ENCODE assay signal across 8 cellular contexts in genomic region chr2:219386532-219387280, GRCh38. TPM values are rescaled to one million over a fixed set of nuclear protein-coding genes. Genes with fewer than 3 reads are reported as not detected.
DNase-seq lines count a peak whose midpoint lies in the region; ATAC-seq and TF ChIP-seq lines count a peak whose summit lies in the region.

No MANE protein-coding gene starts in this region.

- H3K27me3 ChIP-seq in layer of hippocampus (ENCODE audit: control insufficient read depth, insufficient read depth, low read length): no peaks in the 10 kb centered on the region
- no peaks in the 10 kb centered on the region for H3K27me3 ChIP-seq in suprapubic skin

- H3K27ac Mint-ChIP-seq in activated naive CD8-positive, alpha-beta T cell treated with anti-CD3 and anti-CD28 coated beads, Interleukin-2, amount 10 ng/mL, durations not matched to agents 7 days and 5 days: peak overlapping the region; percentile 93

- WGBS in suprapubic skin: 35% methylated on average over 19 of the region's 19 CpGs

- peaks cover 11% of the 10 kb centered on the region for H3K36me3 Mint-ChIP-seq in activated naive CD8-positive, alpha-beta T cell treated with anti-CD3 and anti-CD28 coated beads, Interleukin-2, amount 10 ng/mL, durations not matched to agents 7 days and 5 days

- no peak for TF ChIP-seq CTCF in suprapubic skin (IDR thresholded peaks at IDR 0.05)

- TF ChIP-seq EP300 in suprapubic skin (IDR thresholded peaks at IDR 0.05): no peak

- TF ChIP-seq POLR2A in suprapubic skin (IDR thresholded peaks at IDR 0.05): no peak

- no peaks in the 10 kb centered on the region for H3K27me3 Mint-ChIP-seq in activated naive CD8-positive, alpha-beta T cell treated with anti-CD3 and anti-CD28 coated beads, Interleukin-2, amount 10 ng/mL, durations not matched to agents 7 days and 5 days

- DNase-seq in activated CD4-positive, alpha-beta T cell treated with anti-CD3 and anti-CD28 coated beads for 48 hours: peak; percentile 21
- no peak for DNase-seq in activated CD4-positive, alpha-beta T cell treated with anti-CD3 and anti-CD28 coated beads, Interleukin-2, amount 50 U/mL, for 4 hours
- DNase-seq in activated naive CD8-positive, alpha-beta T cell treated with anti-CD3 and anti-CD28 coated beads, Interleukin-2, amount 10 ng/mL, durations not matched to agents 7 days and 5 days: peak; percentile 42
- DNase-seq in suprapubic skin (ENCODE audit: low spot score in 2 of 2) (peak in 1 of 2 donors; percentile 74), NCI-H1092 (lab: John Stamatoyannopoulos, UW) (no peak), NCI-H1105 (lab: John Stamatoyannopoulos, UW) (no peak)

- peaks cover 13% of the 10 kb centered on the region for H3K4me1 ChIP-seq in suprapubic skin

- no peaks in the 10 kb centered on the region for H3K9me3 ChIP-seq in suprapubic skin

- no peak for ATAC-seq in activated naive CD8-positive, alpha-beta T cell treated with anti-CD3 and anti-CD28 coated beads, Interleukin-2, amount 10 ng/mL, durations not matched to agents 7 days and 5 days (ENCODE audit: low read depth)
- no peak for ATAC-seq in HG03280 (IDR thresholded peaks at IDR 0.05; ENCODE audit: unreplicated experiment)

- H3K4me3 Mint-ChIP-seq in activated naive CD8-positive, alpha-beta T cell treated with anti-CD3 and anti-CD28 coated beads, Interleukin-2, amount 10 ng/mL, durations not matched to agents 7 days and 5 days: peak overlapping the region; percentile 89

- POLR2A ChIA-PET in activated naive CD8-positive, alpha-beta T cell treated with anti-CD3 and anti-CD28 coated beads, Interleukin-2, amount 10 ng/mL, durations not matched to agents 7 days and 5 days (lab: Charles Lee): interaction anchor here (0.7 to 3.4 kb wide), 6 partner anchors 33 to 193 kb away, joined by 3 to 13 read pairs (median 4); partner anchors contain the start of gene GMPPA

- H3K4me1 Mint-ChIP-seq in activated naive CD8-positive, alpha-beta T cell treated with anti-CD3 and anti-CD28 coated beads, Interleukin-2, amount 10 ng/mL, durations not matched to agents 7 days and 5 days: peaks cover 8% of the 10 kb centered on the region

- H3K27ac ChIP-seq in layer of hippocampus (ENCODE audit: low read depth, low read length) (peak overlapping the region; percentile 73), suprapubic skin (peak overlapping the region; percentile 95)

- H3K4me3 ChIP-seq in suprapubic skin: peak overlapping the region; percentile 78

- no peaks in the 10 kb centered on the region for H3K9me3 Mint-ChIP-seq in activated naive CD8-positive, alpha-beta T cell treated with anti-CD3 and anti-CD28 coated beads, Interleukin-2, amount 10 ng/mL, durations not matched to agents 7 days and 5 days

- H3K36me3 ChIP-seq in suprapubic skin: peaks cover 45% of the 10 kb centered on the region

RNA-seq across cellular contexts. Expression of gene DNPEP, which starts 1.0 kb away (rescaled TPM):
- 10 to 100 TPM; 63.2 to 69.0 TPM for total RNA-seq in activated naive CD8-positive, alpha-beta T cell treated with anti-CD3 and anti-CD28 coated beads, Interleukin-2, amount 10 ng/mL, durations not matched to agents 7 days and 5 days
- total RNA-seq in suprapubic skin: 100 to 1,000 TPM in 1 of 4 donors, 10 to 100 TPM in 3; 66.6 to 104 (median 70.5) TPM

RNA-seq across cellular contexts. Expression of gene DES, which starts 31.5 kb away (rescaled TPM):
- total RNA-seq in activated naive CD8-positive, alpha-beta T cell treated with anti-CD3 and anti-CD28 coated beads, Interleukin-2, amount 10 ng/mL, durations not matched to agents 7 days and 5 days: not detected
- 100 to 1,000 TPM in 1 of 4 donors, 10 to 100 TPM in 3; 11.4 to 100 (median 35.6) TPM for total RNA-seq in suprapubic skin

RNA-seq across cellular contexts. Expression of gene SPEG, which starts 47.9 kb away (rescaled TPM):
- total RNA-seq in activated naive CD8-positive, alpha-beta T cell treated with anti-CD3 and anti-CD28 coated beads, Interleukin-2, amount 10 ng/mL, durations not matched to agents 7 days and 5 days: 10 to 100 TPM; 18.1 to 23.6 TPM
- total RNA-seq in suprapubic skin: 10 to 100 TPM in 1 of 4 donors, 1 to 10 TPM in 3; 6.5 to 17.2 (median 6.7) TPM

RNA-seq across cellular contexts. Expression of gene RESP18, which starts 54.2 kb away (rescaled TPM):
- not detected for total RNA-seq in activated naive CD8-positive, alpha-beta T cell treated with anti-CD3 and anti-CD28 coated beads, Interleukin-2, amount 10 ng/mL, durations not matched to agents 7 days and 5 days
- total RNA-seq in suprapubic skin: not detected

Comparison
In these comparisons a context has a peak if more than half of its experiments do, and no peak if none do; other contexts are left out.
1. DNase-seq: peak in activated CD4-positive, alpha-beta T cell treated with anti-CD3 and anti-CD28 coated beads for 48 hours (single experiment) and activated naive CD8-positive, alpha-beta T cell treated with anti-CD3 and anti-CD28 coated beads, Interleukin-2, amount 10 ng/mL, durations not matched to agents 7 days and 5 days (single experiment); none in activated CD4-positive, alpha-beta T cell treated with anti-CD3 and anti-CD28 coated beads, Interleukin-2, amount 50 U/mL, for 4 hours (0 of 2), NCI-H1092 (single experiment) and NCI-H1105 (single experiment).
2. RNA of gene DES, which starts 31.5 kb away (total RNA-seq): 11.4 to 100 TPM in suprapubic skin; not detected in activated naive CD8-positive, alpha-beta T cell treated with anti-CD3 and anti-CD28 coated beads, Interleukin-2, amount 10 ng/mL, durations not matched to agents 7 days and 5 days; every median in the first group is over 10 times any median in the second.